Comparison of ENCODE assay signal across 2 cellular contexts in genomic region chr12:49787672-49788071, GRCh38.
TF ChIP-seq lines count a peak whose summit lies in the region.

No MANE protein-coding gene starts in this region.

TF ChIP-seq in A549, 52 proteins besides CTCF, POLR2A, EP300 and RAD21:
- peak; percentile 62; the same call in 1 of the 2 replicates for TF ChIP-seq KDM1A (IDR thresholded peaks at IDR 0.05; ENCODE audit: low read depth)
- no peak for TF ChIP-seq JUN (IDR thresholded peaks at IDR 0.05)
TF ChIP-seq in A549: peak in this region for 1.

TF ChIP-seq in K562, 482 proteins besides CTCF, POLR2A, EP300 and RAD21:
- TF ChIP-seq STAT5A (IDR thresholded peaks at IDR 0.05; ENCODE audit: borderline replicate concordance, low read length) = no peak
- no peak for TF ChIP-seq ZBTB12 (CRISPR knock-in tag; IDR thresholded peaks at IDR 0.05)
- no peak for TF ChIP-seq RHOXF2B (CRISPR knock-in tag; conservative IDR thresholded peaks at IDR 0.05)
- peak; percentile 15 for TF ChIP-seq POLR2B (IDR thresholded peaks at IDR 0.05; ENCODE audit: low read depth, partially characterized antibody)
- TF ChIP-seq CEBPB (tag; IDR thresholded peaks at IDR 0.05) = no peak
- TF ChIP-seq TAL1 (IDR thresholded peaks at IDR 0.05) = no peak
- TF ChIP-seq ZNF146 (CRISPR knock-in tag; IDR thresholded peaks at IDR 0.05; ENCODE audit: unreplicated experiment) = peak; percentile 94
- TF ChIP-seq E4F1 (CRISPR knock-in tag; IDR thresholded peaks at IDR 0.05; ENCODE audit: borderline replicate concordance) = no peak
- TF ChIP-seq SRF (CRISPR knock-in tag; IDR thresholded peaks at IDR 0.05) = no peak
- TF ChIP-seq EZH2 (IDR thresholded peaks at IDR 0.05; ENCODE audit: borderline replicate concordance, low read depth, low read length) = no peak
- TF ChIP-seq KDM1A (IDR thresholded peaks at IDR 0.05) = peak; percentile 15 to 39; a peak in 1 of 4 replicates
- no peak for TF ChIP-seq RREB1 (CRISPR knock-in tag; IDR thresholded peaks at IDR 0.05)
- TF ChIP-seq RBM25 (IDR thresholded peaks at IDR 0.05; ENCODE audit: low read depth, low read length, severe bottlenecking) = peak; percentile 85
- no peak for TF ChIP-seq CHAMP1 (IDR thresholded peaks at IDR 0.05)
- no peak for TF ChIP-seq YBX1 (IDR thresholded peaks at IDR 0.05)
- no peak for TF ChIP-seq RBM39 (optimal IDR thresholded peaks at IDR 0.05; ENCODE audit: low read depth, low read length)
- no peak for TF ChIP-seq CHD4 (IDR thresholded peaks at IDR 0.05; ENCODE audit: insufficient read depth, insufficient replicate concordance, low read depth, low read length, poor library complexity, severe bottlenecking)
- TF ChIP-seq BCOR (IDR thresholded peaks at IDR 0.05) = peak; percentile 72
- TF ChIP-seq PPARD (CRISPR knock-in tag; IDR thresholded peaks at IDR 0.05) = no peak
- TF ChIP-seq PYGO2 (tag; IDR thresholded peaks at IDR 0.05) = no peak
- no peak for TF ChIP-seq FOXK1 (CRISPR knock-in tag; IDR thresholded peaks at IDR 0.05; ENCODE audit: borderline replicate concordance)
- TF ChIP-seq HMG20B (CRISPR knock-in tag; IDR thresholded peaks at IDR 0.05) = no peak
- TF ChIP-seq DACH1 (IDR thresholded peaks at IDR 0.05; ENCODE audit: partially characterized antibody) = no peak
- no peak for TF ChIP-seq PURB (CRISPR knock-in tag; IDR thresholded peaks at IDR 0.05; ENCODE audit: low read depth)
- no peak for TF ChIP-seq RNF2 (IDR thresholded peaks at IDR 0.05)
- no peak for TF ChIP-seq PHB (CRISPR knock-in tag; IDR thresholded peaks at IDR 0.05)
- TF ChIP-seq PHF21A (IDR thresholded peaks at IDR 0.05; ENCODE audit: borderline replicate concordance, low read depth) = no peak
- no peak for TF ChIP-seq GTF2E2 (tag; IDR thresholded peaks at IDR 0.05)
- no peak for TF ChIP-seq RBBP5 (IDR thresholded peaks at IDR 0.05; ENCODE audit: borderline replicate concordance, insufficient read depth, low read length, poor library complexity, severe bottlenecking)
- no peak for TF ChIP-seq CBX3 (IDR thresholded peaks at IDR 0.05; ENCODE audit: borderline replicate concordance in 1 of 2, low read length in 2 of 2)
- no peak for TF ChIP-seq NFATC3 (IDR thresholded peaks at IDR 0.05)
- no peak for TF ChIP-seq THAP7 (CRISPR knock-in tag; IDR thresholded peaks at IDR 0.05)
- no peak for TF ChIP-seq ZBTB7A (IDR thresholded peaks at IDR 0.05; ENCODE audit: borderline replicate concordance, control insufficient read depth, low read depth, low read length)
